8 cellular contexts compared by ENCODE assay signal in the genomic region with DNA sequence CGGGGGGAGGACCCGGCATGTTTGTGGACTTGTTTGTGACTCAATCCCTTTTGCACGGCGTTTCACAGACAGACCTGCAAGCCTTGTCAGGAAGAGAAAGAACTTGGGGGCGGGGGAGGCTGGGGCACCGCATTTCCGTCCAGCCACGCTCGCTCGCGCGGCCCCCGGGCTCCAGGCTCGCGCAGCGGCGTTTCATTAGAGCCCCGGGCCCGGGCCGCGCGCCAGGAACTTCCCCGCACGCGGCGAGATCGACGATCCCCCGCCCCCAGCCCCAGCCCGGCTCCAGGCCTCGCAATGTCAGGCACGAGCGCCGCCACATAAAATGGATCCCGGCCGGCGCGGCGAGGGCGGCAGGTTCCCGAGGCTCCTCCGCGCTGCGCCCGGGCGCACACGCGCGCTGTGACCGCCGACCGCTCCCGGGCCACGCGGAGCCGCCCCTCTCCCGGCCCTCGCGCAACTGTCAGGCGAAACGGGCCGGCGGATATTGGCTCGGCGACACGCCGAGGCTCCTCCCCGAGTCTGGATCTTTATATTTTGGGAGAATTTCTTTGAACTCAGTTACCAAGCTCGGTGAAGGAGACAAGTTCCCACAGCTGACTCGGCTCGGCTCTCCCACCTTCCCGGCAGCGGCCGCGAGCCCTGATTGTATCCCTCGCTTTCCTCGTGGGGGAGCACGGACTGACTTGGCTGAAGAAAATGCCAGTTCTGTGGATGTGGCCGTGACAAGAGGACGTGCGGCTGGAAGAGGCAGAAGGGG. TPM values are rescaled to one million over a fixed set of nuclear protein-coding genes. Genes with fewer than 3 reads are reported as not detected.
A peak's percentile ranks its signal among the peaks of the same experiment; 100 is the strongest.
DNase-seq lines count a peak whose midpoint lies in the region; FAIRE-seq and TF ChIP-seq lines count a peak whose summit lies in the region.

TSS of gene KIF26B (plus strand) at position 557 of the 757 bp plus-strand sequence. CDS start 440 bp downstream, outside the sequence.

- H3F3A ChIP-seq in SK-N-SH (replicated peaks; ENCODE audit: insufficient read depth): peaks cover 9% of the 10 kb centered on the region

- H3K27me3 ChIP-seq in SK-N-SH (ENCODE audit: insufficient read depth) (no peaks in the 10 kb centered on the region), kidney epithelial cell (ENCODE audit: control insufficient read depth, insufficient read depth, low read length) (no peaks in the 10 kb centered on the region)

- under 1% methylated on average over 30 of the region's 81 CpGs for WGBS in SK-N-SH (ENCODE audit: low lambda C conversion rate)

- H3K9ac ChIP-seq in SK-N-SH: peak within 1 kb of the TSS; percentile 61

- FAIRE-seq in urothelium cell line (lab: Jason Lieb, UNC): no peak

- peak within 1 kb of the TSS; percentile 91 for H2AFZ ChIP-seq in SK-N-SH (ENCODE audit: low read depth)

- H3K4me3 ChIP-seq in SK-N-SH (ENCODE audit: low read depth in 2 of 2, low read length in 1 of 2) (peak within 1 kb of the TSS; percentile 84 to 99), kidney epithelial cell (ENCODE audit: low read depth, low read length) (peak within 1 kb of the TSS; percentile 91)

- TF ChIP-seq EP300 in SK-N-SH (IDR thresholded peaks at IDR 0.05; ENCODE audit: borderline replicate concordance in 1 of 2, low read depth in 1 of 2, low read length in 1 of 2): no peak

- peaks cover 0 to 28% of the 10 kb centered on the region in 2 experiments; a peak in 2 of 4 replicates for H3K4me1 ChIP-seq in SK-N-SH (ENCODE audit: control insufficient read depth in 1 of 2, insufficient read depth in 2 of 2, low read depth in 1 of 2, low read length in 1 of 2)

- DNase-seq in COLO668 (lab: John Stamatoyannopoulos, UW; ENCODE audit: unreplicated experiment) (peak; percentile 82), HT-29 (ENCODE audit: low spot score) (peak; percentile 36), SK-N-SH (peak; percentile 87), cerebellar cortex (ENCODE audit: low spot score) (peak; percentile 73), kidney epithelial cell (ENCODE audit: low read depth) (no peak), urothelium cell line (ENCODE audit: low spot score) (no peak)
- DNase-seq in stimulated activated CD4-positive, alpha-beta T cell treated with anti-CD3 and anti-CD28 coated beads, Interleukin-2, amount 100 ng/mL, for 4 hours (ENCODE audit: low read depth): peak; percentile 16
- DNase-seq in central memory CD4-positive, alpha-beta T cell: no peak

- H4K20me1 ChIP-seq in SK-N-SH (ENCODE audit: insufficient read depth): no peaks in the 10 kb centered on the region; the same call in 1 of the 2 replicates

- TF ChIP-seq RAD21 in SK-N-SH (IDR thresholded peaks at IDR 0.05; ENCODE audit: low read length): peak; percentile 41; the same call in 1 of the 2 replicates

- H3K79me2 ChIP-seq in SK-N-SH (ENCODE audit: insufficient read depth): peaks cover 44% of the 10 kb centered on the region

- TF ChIP-seq CTCF in SK-N-SH (IDR thresholded peaks at IDR 0.05) (no peak), kidney epithelial cell (IDR thresholded peaks at IDR 0.05; ENCODE audit: insufficient read depth, low read length, poor library complexity, severe bottlenecking) (peak; percentile 22)

- H3K9me3 ChIP-seq in SK-N-SH: no peaks in the 10 kb centered on the region

- POLR2A ChIA-PET in SK-N-SH (lab: Yijun Ruan, JAX): interaction anchor here (0.6 to 4.5 kb wide), 13 partner anchors 47 to 1123 kb away, joined by 3 to 25 read pairs (median 4); no protein-coding TSS in a partner anchor

- H3K36me3 ChIP-seq in SK-N-SH (replicated peaks in 1 of 2; ENCODE audit: control insufficient read depth in 1 of 2, insufficient read depth in 2 of 2, low read length in 1 of 2) (peaks cover 12 to 21% of the 10 kb centered on the region in 2 experiments), kidney epithelial cell (ENCODE audit: control insufficient read depth, insufficient read depth, low read length) (no peaks in the 10 kb centered on the region)

- H3K9me2 ChIP-seq in SK-N-SH: no peaks in the 10 kb centered on the region

- H3K4me2 ChIP-seq in SK-N-SH: peak within 1 kb of the TSS; percentile 92

- CTCF ChIA-PET in SK-N-SH (lab: Yijun Ruan, JAX): interaction anchor here (0.9 to 7.0 kb wide), 24 partner anchors 13 to 1338 kb away, joined by 3 to 83 read pairs (median 8); no protein-coding TSS in a partner anchor

- H3K27ac ChIP-seq in SK-N-SH (ENCODE audit: low read depth in 2 of 2, low read length in 1 of 2): peak within 1 kb of the TSS; percentile 68 to 98

TF ChIP-seq in SK-N-SH, 30 proteins besides CTCF, POLR2A, EP300 and RAD21 (continues in another document):
- TF ChIP-seq RXRA (IDR thresholded peaks at IDR 0.05; ENCODE audit: borderline replicate concordance, low read depth) (no peak), RFX5 (IDR thresholded peaks at IDR 0.05; ENCODE audit: low read length) (no peak), ZBTB33 (IDR thresholded peaks at IDR 0.05; ENCODE audit: borderline replicate concordance, low read depth) (no peak), IRF3 (IDR thresholded peaks at IDR 0.05; ENCODE audit: low read depth, low read length) (no peak), MXI1 (IDR thresholded peaks at IDR 0.05; ENCODE audit: low read depth, low read length) (peak; percentile 77; the same call in 1 of the 2 replicates), JUND (IDR thresholded peaks at IDR 0.05) (no peak), SIN3A (IDR thresholded peaks at IDR 0.05; ENCODE audit: borderline replicate concordance, low read depth, low read length) (0 out of 2 replicates have a peak, but pooled peaks have one; percentile 12), ELF1 (IDR thresholded peaks at IDR 0.05) (no peak), POLR2AphosphoS5 (IDR thresholded peaks at IDR 0.05; ENCODE audit: low read depth, low read length) (peak; percentile 40; the same call in 1 of the 2 replicates), NFIC (IDR thresholded peaks at IDR 0.05; ENCODE audit: borderline replicate concordance) (0 out of 2 replicates have a peak, but pooled peaks have one; percentile 5), USF1 (IDR thresholded peaks at IDR 0.05; ENCODE audit: borderline replicate concordance, low read depth) (no peak), GATA2 (CRISPR knock-in tag; IDR thresholded peaks at IDR 0.05) (no peak), RCOR1 (IDR thresholded peaks at IDR 0.05; ENCODE audit: low read length) (no peak), EZH2phosphoT487 (IDR thresholded peaks at IDR 0.05; ENCODE audit: borderline replicate concordance, low read depth) (no peak)
- TF ChIP-seq, protein P1, sequence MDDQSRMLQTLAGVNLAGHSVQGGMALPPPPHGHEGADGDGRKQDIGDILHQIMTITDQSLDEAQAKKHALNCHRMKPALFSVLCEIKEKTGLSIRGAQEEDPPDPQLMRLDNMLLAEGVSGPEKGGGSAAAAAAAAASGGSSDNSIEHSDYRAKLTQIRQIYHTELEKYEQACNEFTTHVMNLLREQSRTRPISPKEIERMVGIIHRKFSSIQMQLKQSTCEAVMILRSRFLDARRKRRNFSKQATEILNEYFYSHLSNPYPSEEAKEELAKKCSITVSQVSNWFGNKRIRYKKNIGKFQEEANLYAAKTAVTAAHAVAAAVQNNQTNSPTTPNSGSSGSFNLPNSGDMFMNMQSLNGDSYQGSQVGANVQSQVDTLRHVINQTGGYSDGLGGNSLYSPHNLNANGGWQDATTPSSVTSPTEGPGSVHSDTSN (IDR thresholded peaks at IDR 0.05): no peak

RNA-seq across cellular contexts. Expression of gene KIF26B, which starts in this region (rescaled TPM):
- total RNA-seq in HT-29 (2014; rRNA removed; shearing (Covaris generic)): 0.74 and 0.76 TPM in 2 replicates
- polyA plus RNA-seq in SK-N-SH (2012; rRNA removed): 2.6 TPM in 2 replicates
- 3.2 and 3.6 TPM in 2 replicates for polyA plus RNA-seq in SK-N-SH (2012; cell fraction: cytosol; rRNA removed)
- 6.7 TPM in 2 replicates for polyA plus RNA-seq in SK-N-SH (2012; cell fraction: nucleus; rRNA removed)
- total RNA-seq in kidney epithelial cell: 14.6 and 19.6 TPM in 2 replicates

Comparison
In these comparisons a context has a peak if more than half of its experiments do, and no peak if none do; other contexts are left out.
1. Peak in DNase-seq in HT-29; RNA of the gene not detected or under 1 TPM.
2. DNase-seq: peak in COLO668 (single experiment), SK-N-SH (single experiment), cerebellar cortex (single experiment) and stimulated activated CD4-positive, alpha-beta T cell treated with anti-CD3 and anti-CD28 coated beads, Interleukin-2, amount 100 ng/mL, for 4 hours (single experiment); none in kidney epithelial cell (single experiment), central memory CD4-positive, alpha-beta T cell (single experiment) and urothelium cell line (single experiment).